In the genomic region with DNA sequence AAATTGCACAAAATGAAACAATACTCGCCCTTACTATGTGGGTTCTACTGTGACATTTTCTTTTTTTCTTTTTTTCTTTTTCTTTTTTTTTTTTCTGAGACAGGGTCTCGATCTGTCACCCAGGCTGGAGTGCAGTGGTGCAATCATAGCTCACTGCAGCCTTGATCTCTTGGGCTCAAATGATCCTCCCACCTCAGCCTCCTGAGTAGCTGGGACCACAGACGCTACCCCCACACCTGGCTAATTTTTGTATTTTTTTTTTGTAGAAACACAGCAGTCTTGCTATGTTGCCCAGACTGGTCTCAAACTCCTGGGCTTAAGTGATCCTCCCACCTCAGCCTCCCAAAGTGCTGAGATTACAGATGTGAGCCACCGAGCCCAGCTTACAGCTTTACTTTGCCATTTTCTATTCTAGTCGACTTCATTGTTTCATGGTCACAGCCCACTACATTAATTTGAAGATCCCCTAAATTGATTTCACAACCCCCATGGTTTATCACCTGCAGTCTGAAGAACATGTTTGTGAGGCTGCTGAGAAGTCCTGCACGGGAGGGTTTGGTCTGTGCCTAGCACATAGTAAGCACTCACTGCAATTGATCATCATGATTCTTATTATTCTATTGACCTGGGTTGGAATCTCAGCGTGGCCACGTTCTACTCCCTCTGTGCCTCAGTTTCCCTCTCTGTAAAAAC, we compare ENCODE assay signal across 1 cellular context.
TF ChIP-seq lines count a peak whose summit lies in the region.

No MANE protein-coding gene starts in this region.

TF ChIP-seq in H1, 55 proteins besides CTCF, POLR2A, EP300 and RAD21:
- no peak for TF ChIP-seq EGR1 (IDR thresholded peaks at IDR 0.05; ENCODE audit: borderline replicate concordance, low read depth, low read length)
- TF ChIP-seq CHD1 (IDR thresholded peaks at IDR 0.05; ENCODE audit: low read depth, low read length) = no peak
- no peak for TF ChIP-seq BACH1 (IDR thresholded peaks at IDR 0.05; ENCODE audit: low read length)
- TF ChIP-seq CBX8 (IDR thresholded peaks at IDR 0.05; ENCODE audit: borderline replicate concordance, low read depth, low read length) = no peak
- TF ChIP-seq KDM5A (IDR thresholded peaks at IDR 0.05; ENCODE audit: low read length) = no peak
- no peak for TF ChIP-seq TEAD4 (IDR thresholded peaks at IDR 0.05; ENCODE audit: low read depth, low read length)
- TF ChIP-seq POLR2AphosphoS5 (IDR thresholded peaks at IDR 0.05; ENCODE audit: low read depth, low read length) = no peak
TF ChIP-seq in H1: peak in this region for 0.
